8 cellular contexts compared by ENCODE assay signal in genomic region chr9:2623046-2623865, GRCh38. TPM values are rescaled to one million over a fixed set of nuclear protein-coding genes. Genes with fewer than 3 reads are reported as not detected.
DNase-seq lines count a peak whose midpoint lies in the region; ATAC-seq and TF ChIP-seq lines count a peak whose summit lies in the region.

No MANE protein-coding gene starts in this region.

- CTCF ChIA-PET in Calu3 (lab: Charles Lee): no interaction called here

- peak overlapping the region; percentile 94 for H3K27ac Mint-ChIP-seq in Calu3 (ENCODE audit: unreplicated experiment)

- H3K36me3 Mint-ChIP-seq in Calu3 (ENCODE audit: insufficient read depth, unreplicated experiment): peaks cover 32% of the 10 kb centered on the region

- no peak for TF ChIP-seq CTCF in Calu3 (IDR thresholded peaks at IDR 0.05; ENCODE audit: unreplicated experiment)
- TF ChIP-seq CTCF in Peyer's patch (IDR thresholded peaks at IDR 0.05): no peak

- peak overlapping the region in 2 of 4 donors; percentile 3 to 51 for H3K27ac ChIP-seq in Peyer's patch

- H3K9me3 ChIP-seq in Peyer's patch: no peaks in the 10 kb centered on the region

- H3K27me3 ChIP-seq in Peyer's patch: peaks cover 0 to 17% of the 10 kb centered on the region in 2 donors

- peak overlapping the region; percentile 88 for H3K4me3 Mint-ChIP-seq in Calu3 (ENCODE audit: low read depth, unreplicated experiment)

- ATAC-seq in HG02588 (IDR thresholded peaks at IDR 0.05; ENCODE audit: unreplicated experiment) (peak; percentile 1), HG02840 (IDR thresholded peaks at IDR 0.05; ENCODE audit: low FRiP score, unreplicated experiment) (no peak), GM21526 (IDR thresholded peaks at IDR 0.05; ENCODE audit: low FRiP score, unreplicated experiment) (no peak)

- no TSS peak for BruUV-seq in Calu3 (replicated peaks; lab: Mats Ljungman, UMichigan)

- H3K36me3 ChIP-seq in Peyer's patch: no peaks in the 10 kb centered on the region

- peaks cover 27% of the 10 kb centered on the region for H3K4me1 Mint-ChIP-seq in Calu3 (ENCODE audit: low read depth, unreplicated experiment)

- H3K4me3 ChIP-seq in Peyer's patch: peak overlapping the region; percentile 35 to 76 (median 59)

- DNase-seq in Calu3: peak; percentile 65
- peak in 2 of 3 donors; percentile 45 to 47 for DNase-seq in Peyer's patch
- DNase-seq in dermis microvascular lymphatic vessel endothelial cell (ENCODE audit: low read depth in 2 of 2): peak; percentile 26 to 54
- DNase-seq in left kidney (ENCODE audit: low read depth, low spot score): peak; percentile 80
- DNase-seq in stimulated activated CD8-positive, alpha-beta memory T cell treated with anti-CD3 and anti-CD28 coated beads, Interleukin-4, amount 100 ng/mL, for 48 hours: peak; percentile 31

- H3K9me3 Mint-ChIP-seq in Calu3 (ENCODE audit: low read depth, unreplicated experiment): no peaks in the 10 kb centered on the region

- no peaks in the 10 kb centered on the region for H3K27me3 Mint-ChIP-seq in Calu3 (ENCODE audit: unreplicated experiment)

- H3K4me1 ChIP-seq in Peyer's patch: peaks cover 0 to 26% (median 3%) of the 10 kb centered on the region in 4 donors

- intact Hi-C loops in Calu3 (cut with micrococcal nuclease; ENCODE audit: unreplicated experiment): loop anchor here (5.0 to 10.0 kb wide), 3 partner anchors 156 to 378 kb away; no protein-coding TSS in a partner anchor

- no peak for TF ChIP-seq POLR2A in Peyer's patch (IDR thresholded peaks at IDR 0.05)

RNA-seq across cellular contexts. Expression of gene VLDLR, which starts 1.7 kb away (rescaled TPM):
- 17.4 and 17.8 TPM in 2 replicates for total RNA-seq in Calu3 (2022)
- 1 to 10 TPM in 1 of 4 donors, under 1 TPM in 1, not detected in 2; 0.85 to 2.5 TPM for total RNA-seq in Peyer's patch
- total RNA-seq in dermis microvascular lymphatic vessel endothelial cell: 5.5 and 7.2 TPM in 2 replicates
